8 cellular contexts compared by ENCODE assay signal in the genomic region with DNA sequence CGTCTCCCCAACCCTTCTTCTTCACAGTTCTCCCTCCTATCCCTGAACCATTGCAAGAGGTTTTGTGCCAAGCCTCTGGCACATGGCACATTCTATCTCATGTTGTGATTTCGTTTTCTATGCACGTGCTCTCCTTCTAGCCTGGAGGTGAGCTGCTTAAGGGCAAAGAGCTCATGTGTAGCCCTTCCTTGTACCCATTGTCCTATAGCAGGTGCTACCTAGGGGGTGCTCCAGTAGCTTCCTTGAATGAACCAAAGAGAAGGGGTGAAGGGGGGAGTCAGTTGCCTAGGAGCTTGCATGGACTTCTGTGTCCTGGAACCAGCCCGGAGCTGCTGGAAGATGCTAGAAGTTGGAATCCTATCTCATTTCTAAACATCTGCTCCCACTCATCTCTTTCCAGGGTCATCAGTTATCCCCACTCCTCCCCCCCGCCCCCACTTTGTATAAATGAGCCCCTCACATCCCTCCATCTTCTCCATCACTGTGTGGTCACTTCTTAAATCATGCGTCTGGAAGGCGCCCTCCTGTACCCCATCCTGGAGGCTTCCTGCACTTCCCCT. TPM values are rescaled to one million over a fixed set of nuclear protein-coding genes. Genes with fewer than 3 reads are reported as not detected.
A peak's percentile ranks its signal among the peaks of the same experiment; 100 is the strongest.
DNase-seq lines count a peak whose midpoint lies in the region; ATAC-seq and TF ChIP-seq lines count a peak whose summit lies in the region.

No MANE protein-coding gene starts in this region.

- peaks cover 12% of the 10 kb centered on the region for H3K4me1 Mint-ChIP-seq in WTC11

- H3K27me3 Mint-ChIP-seq in WTC11 (ENCODE audit: low read depth): peaks cover 52% of the 10 kb centered on the region

- H3K9me3 Mint-ChIP-seq in WTC11: no peaks in the 10 kb centered on the region

- H3K4me3 ChIP-seq in iPS-18c (ENCODE audit: insufficient read depth, low read depth, low read length): peak overlapping the region; percentile 89

- DNase-seq in NCI-H748 (lab: John Stamatoyannopoulos, UW; ENCODE audit: unreplicated experiment) (peak; percentile 31), NCI-H748 treated with DMSO at 0.1 percent for 48 hours (lab: John Stamatoyannopoulos, UW) (no peak), WTC11 (ENCODE audit: low spot score) (no peak), substantia nigra (lab: John Stamatoyannopoulos, UW) (peak in 2 of 49 donors; percentile 37 to 46), hippocampal formation (lab: John Stamatoyannopoulos, UW) (no peak), KG1 (lab: John Stamatoyannopoulos, UW) (no peak)

- no peaks in the 10 kb centered on the region for H3K36me3 Mint-ChIP-seq in WTC11

- TF ChIP-seq CTCF in WTC11 (IDR thresholded peaks at IDR 0.05): no peak

- POLR2A ChIA-PET in WTC11 (lab: Charles Lee): no interaction called here

- H3K4me3 Mint-ChIP-seq in WTC11: peak overlapping the region; percentile 84

- peak; percentile 5; the same call in 1 of the 2 replicates for ATAC-seq in WTC11
- no peak for ATAC-seq in GM21717 (IDR thresholded peaks at IDR 0.05; ENCODE audit: unreplicated experiment)

- no peaks in the 10 kb centered on the region for H3K9me3 ChIP-seq in iPS-18c (ENCODE audit: control insufficient read depth, insufficient read depth, low read length)

- peak overlapping the region; percentile 43 for H3K27ac ChIP-seq in substantia nigra (ENCODE audit: low read depth, low read length, poor library complexity, severe bottlenecking)

- CTCF ChIA-PET in WTC11 (lab: Charles Lee): interaction anchor here (0.6 to 1.7 kb wide), 3 partner anchors 10 to 96 kb away, joined by 3 to 6 read pairs (median 3); no protein-coding TSS in a partner anchor

- H3K27ac Mint-ChIP-seq in WTC11: no peak overlapping the region

TF ChIP-seq in WTC11, 78 proteins besides CTCF, POLR2A, EP300 and RAD21:
- TF ChIP-seq TEAD1 (CRISPR knock-in tag; IDR thresholded peaks at IDR 0.05) (no peak), GRHL2 (CRISPR knock-in tag; IDR thresholded peaks at IDR 0.05; ENCODE audit: insufficient replicate concordance, severe bottlenecking) (no peak), NR2C2 (CRISPR knock-in tag; IDR thresholded peaks at IDR 0.05) (no peak), TCF7 (CRISPR knock-in tag; IDR thresholded peaks at IDR 0.05; ENCODE audit: low read depth) (no peak), RELA (CRISPR knock-in tag; IDR thresholded peaks at IDR 0.05; ENCODE audit: borderline replicate concordance) (no peak), JAZF1 (CRISPR knock-in tag; IDR thresholded peaks at IDR 0.05) (no peak), KAT7 (CRISPR knock-in tag; IDR thresholded peaks at IDR 0.05; ENCODE audit: borderline replicate concordance) (no peak)

RNA-seq across cellular contexts. Expression of a gene that starts 0.5 kb away (rescaled TPM):
- total RNA-seq in WTC11 (2021): 5.2 to 6.6 TPM (median 5.5 TPM) in 3 replicates
